In genomic region chr2:13714466-13714865, GRCh38 we compare ENCODE assay signal across 27 cellular contexts.
"Had no signal": no experiment of that assay in that cellular context is flagged by ENCODE, and none has a peak within 500 bp of the region (broad histone marks: within the 10 kb centered on the region; RNA-seq: fewer than 3 reads in every experiment).

No MANE protein-coding gene starts in this region.

- H3K9me3 Mint-ChIP-seq: nephron, neural progenitor cell, type B pancreatic cell had no signal

- H3K4me3 Mint-ChIP-seq: naive thymus-derived CD4-positive, alpha-beta T cell; nephron; neural progenitor cell; stimulated activated memory B cell treated with anti-CD40 and anti-IgM and Interleukin-4, amounts not matched to agents 10 μg/mL and 1 μg/mL and 100 μg/mL, for 72 hours; type B pancreatic cell had no signal

- DNase-seq: dorsolateral prefrontal cortex; effector CD4-positive, alpha-beta T cell; foreskin fibroblast; heart left ventricle; kidney; left cardiac atrium; left lung; mesendoderm; midbrain; naive thymus-derived CD4-positive, alpha-beta T cell; right cardiac atrium; sigmoid colon; spleen; stimulated activated CD4-positive, alpha-beta T cell treated with anti-CD3 and anti-CD28 coated beads, Interleukin-4, amount 100 ng/mL, for 4 hours; stimulated activated naive CD8-positive, alpha-beta T cell treated with anti-CD3 and anti-CD28 coated beads, Interleukin-15, Interleukin-2, amounts not matched to agents 100 U/mL and 50 U/mL, for 24 hours; substantia nigra; testis; tibial artery had no signal

- H3K27ac Mint-ChIP-seq: naive thymus-derived CD4-positive, alpha-beta T cell; nephron; neural progenitor cell; stimulated activated memory B cell treated with anti-CD40 and anti-IgM and Interleukin-4, amounts not matched to agents 10 μg/mL and 1 μg/mL and 100 μg/mL, for 72 hours; type B pancreatic cell had no signal

- H3K36me3 ChIP-seq: gastroesophageal sphincter, heart left ventricle, left lung, neural progenitor cell, prostate gland, sigmoid colon, spleen, tibial artery had no signal

- H3K4me1 Mint-ChIP-seq: nephron; neural progenitor cell; stimulated activated memory B cell treated with anti-CD40 and anti-IgM and Interleukin-4, amounts not matched to agents 10 μg/mL and 1 μg/mL and 100 μg/mL, for 72 hours had no signal

- H3K27me3 ChIP-seq: dorsolateral prefrontal cortex, gastroesophageal sphincter, heart left ventricle, hepatocyte, left lung, neural progenitor cell, sigmoid colon, spleen, testis, tibial artery had no signal

- H3K4me3 ChIP-seq: dorsolateral prefrontal cortex, gastroesophageal sphincter, heart left ventricle, hepatocyte, left lung, neural progenitor cell, prostate gland, sigmoid colon, spleen, testis, tibial artery had no signal

- H3K27me3 Mint-ChIP-seq: naive thymus-derived CD4-positive, alpha-beta T cell; stimulated activated memory B cell treated with anti-CD40 and anti-IgM and Interleukin-4, amounts not matched to agents 10 μg/mL and 1 μg/mL and 100 μg/mL, for 72 hours; type B pancreatic cell had no signal

- H3K27ac ChIP-seq: dorsolateral prefrontal cortex, epithelial cell of prostate, gastroesophageal sphincter, heart left ventricle, hepatocyte, left lung, neural progenitor cell, prostate gland, sigmoid colon, spleen, testis, tibial artery had no signal

- ATAC-seq: esophagus mucosa; gastroesophageal sphincter; heart left ventricle; left cardiac atrium; left lung; naive thymus-derived CD4-positive, alpha-beta T cell; right cardiac atrium; stimulated activated memory B cell treated with anti-CD40 and anti-IgM and Interleukin-4, amounts not matched to agents 10 μg/mL and 1 μg/mL and 100 μg/mL, for 72 hours; stimulated activated naive CD8-positive, alpha-beta T cell treated with anti-CD3 and anti-CD28 coated beads, Interleukin-15, Interleukin-2, amounts not matched to agents 100 U/mL and 50 U/mL, for 24 hours had no signal

- H2AFZ ChIP-seq: hepatocyte, neural progenitor cell had no signal

- H3K9me3 ChIP-seq: gastroesophageal sphincter, left lung, prostate gland, sigmoid colon, testis, tibial artery had no signal

- H3K79me2 ChIP-seq: hepatocyte had no signal

- H3K4me2 ChIP-seq: hepatocyte, neural progenitor cell had no signal

- H3K36me3 Mint-ChIP-seq: naive thymus-derived CD4-positive, alpha-beta T cell; neural progenitor cell; stimulated activated memory B cell treated with anti-CD40 and anti-IgM and Interleukin-4, amounts not matched to agents 10 μg/mL and 1 μg/mL and 100 μg/mL, for 72 hours; type B pancreatic cell had no signal

- H3K9ac ChIP-seq: neural progenitor cell had no signal

- H3K4me1 ChIP-seq: gastroesophageal sphincter, heart left ventricle, left lung, neural progenitor cell, prostate gland, sigmoid colon, spleen, tibial artery had no signal
